ENCODE assay signal across 12 cellular contexts in the genomic region with DNA sequence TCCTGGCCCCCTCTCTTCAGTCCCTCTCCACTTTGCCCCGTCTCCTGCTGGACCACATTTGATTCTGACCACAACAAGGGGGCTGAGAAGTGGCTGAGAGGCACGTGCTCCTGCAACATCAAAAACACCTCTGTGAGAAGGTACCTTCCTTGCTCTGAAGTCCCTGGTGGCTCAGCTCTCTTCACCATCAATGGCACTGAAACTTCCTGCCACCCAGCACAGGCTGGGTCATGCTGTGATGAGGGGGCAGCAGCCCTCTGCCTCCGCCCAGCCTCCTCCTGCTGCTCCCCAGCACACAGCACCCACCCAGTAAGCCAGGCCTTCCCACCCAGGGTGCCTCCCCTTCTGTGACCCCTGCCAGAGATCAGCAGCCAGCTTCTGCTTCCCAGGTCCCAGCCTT. TPM values are rescaled to one million over a fixed set of nuclear protein-coding genes. Genes with fewer than 3 reads are reported as not detected.
DNase-seq lines count a peak whose midpoint lies in the region; ATAC-seq and TF ChIP-seq lines count a peak whose summit lies in the region.
"Had no signal": no experiment of that assay in that cellular context is flagged by ENCODE, and none has a peak within 500 bp of the region (broad histone marks: within the 10 kb centered on the region; RNA-seq: fewer than 3 reads in every experiment).

No MANE protein-coding gene starts in this region.

- CTCF ChIA-PET in activated CD4-positive, alpha-beta T cell treated with anti-CD3 and anti-CD28 coated beads, Interleukin-2, amount 10 ng/mL, durations not matched to agents 7 days and 5 days (lab: Charles Lee): interaction anchor here (0.6 to 1.3 kb wide), 3 partner anchors 8 to 267 kb away, joined by 3 to 5 read pairs (median 4); no protein-coding TSS in a partner anchor
- CTCF ChIA-PET in activated CD8-positive, alpha-beta T cell treated with anti-CD3 and anti-CD28 coated beads for 36 hours (lab: Charles Lee): interaction anchor here (1.1 to 2.8 kb wide), 3 partner anchors 19 to 73 kb away, joined by 3 to 13 read pairs (median 4); no protein-coding TSS in a partner anchor

- peak overlapping the region; percentile 60 for H3K27ac Mint-ChIP-seq in activated CD4-positive, alpha-beta T cell treated with anti-CD3 and anti-CD28 coated beads, Interleukin-2, amount 10 ng/mL, durations not matched to agents 7 days and 5 days
- peak overlapping the region; percentile 68 for H3K27ac Mint-ChIP-seq in activated CD8-positive, alpha-beta T cell treated with anti-CD3 and anti-CD28 coated beads for 36 hours

- POLR2A ChIA-PET in activated CD4-positive, alpha-beta T cell treated with anti-CD3 and anti-CD28 coated beads, Interleukin-2, amount 10 ng/mL, durations not matched to agents 7 days and 5 days (lab: Charles Lee): no interaction called here
- POLR2A ChIA-PET in activated CD8-positive, alpha-beta T cell treated with anti-CD3 and anti-CD28 coated beads for 36 hours (lab: Charles Lee): interaction anchor here (0.9 to 2.2 kb wide), 3 partner anchors 12 to 86 kb away, joined by 3 to 11 read pairs (median 3); no protein-coding TSS in a partner anchor

- H3K36me3 Mint-ChIP-seq in activated CD4-positive, alpha-beta T cell treated with anti-CD3 and anti-CD28 coated beads, Interleukin-2, amount 10 ng/mL, durations not matched to agents 7 days and 5 days (ENCODE audit: low read depth): peaks cover 39% of the 10 kb centered on the region
- H3K36me3 Mint-ChIP-seq in activated CD8-positive, alpha-beta T cell treated with anti-CD3 and anti-CD28 coated beads for 36 hours (ENCODE audit: low read depth): peaks cover 39% of the 10 kb centered on the region

- peaks cover 31% of the 10 kb centered on the region for H3K4me1 Mint-ChIP-seq in activated CD4-positive, alpha-beta T cell treated with anti-CD3 and anti-CD28 coated beads, Interleukin-2, amount 10 ng/mL, durations not matched to agents 7 days and 5 days
- H3K4me1 Mint-ChIP-seq in activated CD8-positive, alpha-beta T cell treated with anti-CD3 and anti-CD28 coated beads for 36 hours (ENCODE audit: low read depth): peaks cover 8% of the 10 kb centered on the region

- no peak for TF ChIP-seq CTCF in activated CD8-positive, alpha-beta T cell treated with anti-CD3 and anti-CD28 coated beads for 36 hours (IDR thresholded peaks at IDR 0.05)

- H3K27me3 Mint-ChIP-seq in activated CD4-positive, alpha-beta T cell treated with anti-CD3 and anti-CD28 coated beads, Interleukin-2, amount 10 ng/mL, durations not matched to agents 7 days and 5 days: no peaks in the 10 kb centered on the region
- H3K27me3 Mint-ChIP-seq in activated CD8-positive, alpha-beta T cell treated with anti-CD3 and anti-CD28 coated beads for 36 hours: no peaks in the 10 kb centered on the region

- H3K27ac ChIP-seq in iPS-20b (ENCODE audit: low read length) (no peak overlapping the region), stomach smooth muscle (ENCODE audit: low read length) (peak overlapping the region; percentile 24)

- no peaks in the 10 kb centered on the region for H3K9me3 Mint-ChIP-seq in activated CD4-positive, alpha-beta T cell treated with anti-CD3 and anti-CD28 coated beads, Interleukin-2, amount 10 ng/mL, durations not matched to agents 7 days and 5 days
- H3K9me3 Mint-ChIP-seq in activated CD8-positive, alpha-beta T cell treated with anti-CD3 and anti-CD28 coated beads for 36 hours: no peaks in the 10 kb centered on the region

- no peak overlapping the region for H3K4me3 Mint-ChIP-seq in activated CD4-positive, alpha-beta T cell treated with anti-CD3 and anti-CD28 coated beads, Interleukin-2, amount 10 ng/mL, durations not matched to agents 7 days and 5 days
- no peak overlapping the region for H3K4me3 Mint-ChIP-seq in activated CD8-positive, alpha-beta T cell treated with anti-CD3 and anti-CD28 coated beads for 36 hours

- H3K36me3 ChIP-seq in iPS-20b (ENCODE audit: insufficient read depth, low read depth, low read length) (peaks cover 57% of the 10 kb centered on the region), stomach smooth muscle (ENCODE audit: control insufficient read depth in 2 of 2, insufficient read depth in 2 of 2, low read length in 2 of 2) (peaks cover 0 to 4% of the 10 kb centered on the region in 2 donors)

- DNase-seq in activated CD4-positive, alpha-beta T cell treated with anti-CD3 and anti-CD28 coated beads, Interleukin-2, amount 10 ng/mL, durations not matched to agents 7 days and 5 days: no peak
- no peak for DNase-seq in activated CD4-positive, alpha-beta T cell treated with anti-CD3 and anti-CD28 coated beads, Interleukin-2, amount 50 U/mL, for 1 hour
- DNase-seq in activated CD8-positive, alpha-beta T cell treated with anti-CD3 and anti-CD28 coated beads for 36 hours: peak; percentile 30
- no peak for DNase-seq in stimulated activated CD4-positive, alpha-beta T cell treated with anti-CD3 and anti-CD28 coated beads, Interleukin-2, amount 100 ng/mL, for 24 hours
- DNase-seq in hippocampal formation (lab: John Stamatoyannopoulos, UW) (no peak), NOMO-1 treated with DMSO at 0.1 percent for 48 hours (lab: John Stamatoyannopoulos, UW; ENCODE audit: unreplicated experiment) (no peak)
- DNase-seq: activated CD4-positive, CD25-positive, alpha-beta regulatory T cell treated with anti-CD3 and anti-CD28 coated beads, Interleukin-2, amount 50 U/mL, for 72 hours; NCI-H1436 treated with DMSO at 0.1 percent for 48 hours; NCI-H69 had no signal

- H3K4me3 ChIP-seq in iPS-20b (ENCODE audit: low read length) (no peak overlapping the region), stomach smooth muscle (ENCODE audit: low read length in 2 of 2) (no peak overlapping the region)
- H3K4me3 ChIP-seq: lung had no signal

- no peaks in the 10 kb centered on the region for H3K9me3 ChIP-seq in iPS-20b (ENCODE audit: insufficient read depth, low read depth, low read length)
- H3K9me3 ChIP-seq in stomach smooth muscle (ENCODE audit: control insufficient read depth in 2 of 2, low read length in 2 of 2): no peaks in the 10 kb centered on the region

- peaks cover 45% of the 10 kb centered on the region for H3K4me1 ChIP-seq in iPS-20b (ENCODE audit: insufficient read depth, low read length)
- peaks cover 34% of the 10 kb centered on the region for H3K4me1 ChIP-seq in stomach smooth muscle (ENCODE audit: control insufficient read depth, insufficient read depth, low read length)

- peak; percentile 69 for ATAC-seq in activated CD8-positive, alpha-beta T cell treated with anti-CD3 and anti-CD28 coated beads for 36 hours

- H3K27me3 ChIP-seq in iPS-20b (ENCODE audit: insufficient read depth, low read length) (no peaks in the 10 kb centered on the region), stomach smooth muscle (ENCODE audit: control insufficient read depth in 1 of 2, insufficient read depth in 2 of 2, low read length in 2 of 2) (no peaks in the 10 kb centered on the region)

- intact Hi-C loops in activated CD8-positive, alpha-beta T cell treated with anti-CD3 and anti-CD28 coated beads for 36 hours (cut with micrococcal nuclease): no loop called here

- H3K9ac ChIP-seq in iPS-20b (ENCODE audit: low read depth, low read length) (peak overlapping the region; percentile 12; the same call in 1 of the 2 replicates), stomach smooth muscle (ENCODE audit: low read length in 2 of 2) (no peak overlapping the region)

RNA-seq across cellular contexts. Expression of gene ZMYND8, which starts 10.3 kb away (rescaled TPM):
- 10 to 100 TPM; 44.6 to 55.6 TPM for total RNA-seq in activated CD4-positive, alpha-beta T cell treated with anti-CD3 and anti-CD28 coated beads, Interleukin-2, amount 10 ng/mL, durations not matched to agents 7 days and 5 days
- 10 to 100 TPM; 31.9 to 33.4 TPM for total RNA-seq in activated CD8-positive, alpha-beta T cell treated with anti-CD3 and anti-CD28 coated beads for 36 hours
